ENCODE assay signal across 12 cellular contexts in the genomic region with DNA sequence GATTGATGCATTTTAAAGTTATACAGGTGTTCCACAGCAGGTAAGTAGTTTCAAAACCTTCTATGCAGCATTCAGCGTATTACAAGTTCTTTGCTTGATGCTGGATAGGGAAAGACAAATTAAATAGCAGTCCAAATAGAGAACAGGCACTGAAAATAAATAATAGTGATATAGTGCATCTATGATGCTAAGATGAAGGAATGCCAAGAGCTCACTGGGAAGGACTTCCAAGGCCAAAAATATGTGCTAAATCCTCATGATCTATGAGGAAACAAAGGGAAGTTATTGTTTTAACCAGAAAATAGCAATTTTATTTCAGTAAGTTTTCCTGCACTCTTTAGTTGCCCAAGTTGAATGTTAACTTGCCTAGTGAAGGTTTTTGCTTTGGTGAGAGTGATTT.
"Had no signal": no experiment of that assay in that cellular context is flagged by ENCODE, and none has a peak within 500 bp of the region (broad histone marks: within the 10 kb centered on the region; RNA-seq: fewer than 3 reads in every experiment).

No MANE protein-coding gene starts in this region.

- H3K27me3 ChIP-seq: adrenal gland, pancreas had no signal

- DNase-seq: activated CD4-positive, alpha-beta T cell treated with anti-CD3 and anti-CD28 coated beads, Interleukin-2, amount 50 U/mL, for 4 hours; activated gamma-delta T cell; activated T-cell treated with anti-CD3 and anti-CD28 coated beads, Interleukin-2, amount 50 U/mL, for 72 hours; adrenal gland; caudate nucleus; mesendoderm; naive thymus-derived CD4-positive, alpha-beta T cell; pancreas; stimulated activated CD4-positive, alpha-beta T cell treated with anti-CD3 and anti-CD28 coated beads, Interleukin-4, amount 100 ng/mL, for 24 hours; WERI-Rb-1 had no signal

- H3K4me3 ChIP-seq: adrenal gland, pancreas had no signal

- ATAC-seq: activated T-cell treated with anti-CD3 and anti-CD28 coated beads, Interleukin-2, amount 50 U/mL, for 72 hours; naive thymus-derived CD4-positive, alpha-beta T cell; pancreas; sciatic nerve; stimulated activated memory B cell treated with anti-CD40 and anti-IgM and Interleukin-4, amounts not matched to agents 10 μg/mL and 1 μg/mL and 100 μg/mL, for 72 hours had no signal

- H3K4me1 ChIP-seq: adrenal gland, pancreas had no signal

- H3K27ac ChIP-seq: adrenal gland, pancreas, WERI-Rb-1 had no signal

- H3K9me3 ChIP-seq: adrenal gland, pancreas had no signal

- H3K36me3 ChIP-seq: adrenal gland, pancreas, WERI-Rb-1 had no signal
